In genomic region chr4:76654084-76654483, GRCh38 we compare ENCODE assay signal across 16 cellular contexts.
DNase-seq lines count a peak whose midpoint lies in the region; ATAC-seq and TF ChIP-seq lines count a peak whose summit lies in the region.
"Had no signal": no experiment of that assay in that cellular context is flagged by ENCODE, and none has a peak within 500 bp of the region (broad histone marks: within the 10 kb centered on the region; RNA-seq: fewer than 3 reads in every experiment).

No MANE protein-coding gene starts in this region.

- no peak overlapping the region for H3K9ac ChIP-seq in smooth muscle cell (ENCODE audit: low read depth)
- H3K9ac ChIP-seq: GM23248 had no signal

- H3K27me3 ChIP-seq in left lung (no peaks in the 10 kb centered on the region), smooth muscle cell (ENCODE audit: low read depth) (no peaks in the 10 kb centered on the region), aorta (ENCODE audit: control insufficient read depth in 1 of 2, insufficient read depth in 2 of 2, low read length in 1 of 2) (no peaks in the 10 kb centered on the region)
- H3K27me3 ChIP-seq in CD4-positive, alpha-beta T cell (ENCODE audit: control insufficient read depth, insufficient read depth, low read length), result no peaks in the 10 kb centered on the region

- peaks cover 30% of the 10 kb centered on the region for H3K4me1 Mint-ChIP-seq in Calu3 (ENCODE audit: low read depth, unreplicated experiment)
- H3K4me1 Mint-ChIP-seq in CD4-positive, alpha-beta T cell (ENCODE audit: low read depth), result no peaks in the 10 kb centered on the region
- H3K4me1 Mint-ChIP-seq: CD4-positive, alpha-beta memory T cell; IgD-negative memory B cell had no signal

- intact Hi-C loops in Calu3 (cut with micrococcal nuclease; ENCODE audit: unreplicated experiment) (no loop called here), left lung (cut with DNase I) (no loop called here), aorta (cut with DNase I) (no loop called here)
- intact Hi-C loops in CD4-positive, alpha-beta T cell (cut with DNase I, micrococcal nuclease), result no loop called here

- H3K4me1 ChIP-seq in left lung (peaks cover 4 to 5% of the 10 kb centered on the region in 2 donors), smooth muscle cell (ENCODE audit: low read depth) (peaks cover 15% of the 10 kb centered on the region), aorta (ENCODE audit: control insufficient read depth in 1 of 2, insufficient read depth in 2 of 2, low read length in 2 of 2) (peaks cover 17 to 21% of the 10 kb centered on the region in 2 donors)
- H3K4me1 ChIP-seq: HAP-1 had no signal

- H3K4me2 ChIP-seq in smooth muscle cell, result peak overlapping the region; percentile 56
- H3K4me2 ChIP-seq: A549 had no signal

- H3K36me3 Mint-ChIP-seq in Calu3 (ENCODE audit: insufficient read depth, unreplicated experiment), result peaks cover 5% of the 10 kb centered on the region
- H3K36me3 Mint-ChIP-seq in CD4-positive, alpha-beta T cell (ENCODE audit: low read depth), result no peaks in the 10 kb centered on the region
- H3K36me3 Mint-ChIP-seq: CD4-positive, alpha-beta memory T cell; IgD-negative memory B cell had no signal

- no peak overlapping the region for H3K4me3 Mint-ChIP-seq in Calu3 (ENCODE audit: low read depth, unreplicated experiment)
- H3K4me3 Mint-ChIP-seq in CD4-positive, alpha-beta T cell, result no peak overlapping the region
- H3K4me3 Mint-ChIP-seq: IgD-negative memory B cell had no signal

- no peaks in the 10 kb centered on the region for H4K20me1 ChIP-seq in smooth muscle cell (ENCODE audit: low read depth)

- H3K4me3 ChIP-seq in left lung (no peak overlapping the region), smooth muscle cell (no peak overlapping the region), aorta (ENCODE audit: low read length in 2 of 2) (no peak overlapping the region)
- H3K4me3 ChIP-seq: A549, GM23248, HAP-1 had no signal

- DNase-seq in Calu3, result no peak
- DNase-seq in left lung, result no peak
- DNase-seq in smooth muscle cell (lab: John Stamatoyannopoulos, UW; ENCODE audit: unreplicated experiment), result no peak
- DNase-seq in aorta, result no peak
- no peak for DNase-seq in MV-4-11 (lab: John Stamatoyannopoulos, UW)
- DNase-seq in OCI-M1 (lab: John Stamatoyannopoulos, UW), result no peak
- DNase-seq in CD4-positive, alpha-beta T cell, result no peak
- DNase-seq: AML-193; CD4-positive, alpha-beta memory T cell; KBM-7 had no signal

- ATAC-seq in left lung (peak; percentile 77), aorta (ENCODE audit: low FRiP score) (no peak)
- ATAC-seq in CD4-positive, alpha-beta T cell (ENCODE audit: poor library complexity), result no peak
- ATAC-seq: A549 had no signal

- peak overlapping the region; percentile 3 for H3K27ac Mint-ChIP-seq in Calu3 (ENCODE audit: unreplicated experiment)
- no peak overlapping the region for H3K27ac Mint-ChIP-seq in CD4-positive, alpha-beta T cell
- H3K27ac Mint-ChIP-seq: CD4-positive, alpha-beta memory T cell; IgD-negative memory B cell had no signal

- H3K36me3 ChIP-seq in left lung (no peaks in the 10 kb centered on the region), smooth muscle cell (ENCODE audit: low read depth) (no peaks in the 10 kb centered on the region), aorta (ENCODE audit: control insufficient read depth in 1 of 2, insufficient read depth in 2 of 2, low read length in 1 of 2) (no peaks in the 10 kb centered on the region)
- H3K36me3 ChIP-seq: HAP-1 had no signal

- H3K27ac ChIP-seq in left lung (peak overlapping the region in 1 of 2 donors; percentile 57), smooth muscle cell (ENCODE audit: low read depth) (no peak overlapping the region), aorta (ENCODE audit: low read depth in 1 of 2, low read length in 2 of 2) (peak overlapping the region; percentile 33 to 94)
- H3K27ac ChIP-seq in CD4-positive, alpha-beta T cell (ENCODE audit: low read depth, low read length), result no peak overlapping the region
- H3K27ac ChIP-seq: 22Rv1, A549, C4-2B, GM23248 had no signal

- POLR2A ChIA-PET in CD4-positive, alpha-beta T cell (lab: Charles Lee), result no interaction called here

- CTCF ChIA-PET in Calu3 (lab: Charles Lee), result no interaction called here
- CTCF ChIA-PET in CD4-positive, alpha-beta T cell (lab: Charles Lee), result no interaction called here

- H3K9me3 ChIP-seq in left lung (no peaks in the 10 kb centered on the region), smooth muscle cell (replicated peaks; ENCODE audit: low read depth) (no peaks in the 10 kb centered on the region), aorta (ENCODE audit: control insufficient read depth, low read length) (no peaks in the 10 kb centered on the region)
- H3K9me3 ChIP-seq in CD4-positive, alpha-beta T cell (ENCODE audit: control insufficient read depth, low read length), result no peaks in the 10 kb centered on the region
- H3K9me3 ChIP-seq: A549, HAP-1 had no signal

- TF ChIP-seq CTCF in Calu3 (IDR thresholded peaks at IDR 0.05; ENCODE audit: unreplicated experiment), result no peak
- no peak for TF ChIP-seq CTCF in left lung (IDR thresholded peaks at IDR 0.05)
- no peak for TF ChIP-seq CTCF in smooth muscle cell (IDR thresholded peaks at IDR 0.05; ENCODE audit: borderline replicate concordance, insufficient read depth, poor library complexity, severe bottlenecking)
- no peak for TF ChIP-seq CTCF in CD4-positive, alpha-beta T cell (IDR thresholded peaks at IDR 0.05)

- no peak overlapping the region for H2AFZ ChIP-seq in smooth muscle cell (ENCODE audit: low read depth)
- H2AFZ ChIP-seq: GM23248 had no signal

- BruUV-seq in Calu3 (replicated peaks; lab: Mats Ljungman, UMichigan), result no TSS peak

- no peaks in the 10 kb centered on the region for H3K9me3 Mint-ChIP-seq in Calu3 (ENCODE audit: low read depth, unreplicated experiment)
- H3K9me3 Mint-ChIP-seq in CD4-positive, alpha-beta T cell, result no peaks in the 10 kb centered on the region

- no peaks in the 10 kb centered on the region for H3F3A ChIP-seq in smooth muscle cell (ENCODE audit: low read depth)

- WGBS in smooth muscle cell (ENCODE audit: low lambda C conversion rate), result 86% methylated on average over 6 of the region's 6 CpGs
- WGBS in aorta, 2 donors, result 74 to 75% methylated on average over 6 of the region's 6 CpGs

- no peaks in the 10 kb centered on the region for H3K79me2 ChIP-seq in smooth muscle cell (ENCODE audit: low read depth)

- H3K27me3 Mint-ChIP-seq in Calu3 (ENCODE audit: unreplicated experiment), result no peaks in the 10 kb centered on the region
- peaks cover 4% of the 10 kb centered on the region for H3K27me3 Mint-ChIP-seq in CD4-positive, alpha-beta T cell
- H3K27me3 Mint-ChIP-seq: IgD-negative memory B cell had no signal

Comparison
In these comparisons a context has a peak if more than half of its experiments do, and no peak if none do; other contexts are left out.
1. H3K27ac ChIP-seq: peak in aorta (2 of 2); none in smooth muscle cell (single experiment) and CD4-positive, alpha-beta T cell (single experiment).